Comparison of ENCODE assay signal across 18 cellular contexts in genomic region chr2:164657129-164657528, GRCh38. TPM values are rescaled to one million over a fixed set of nuclear protein-coding genes. Genes with fewer than 3 reads are reported as not detected.
A peak's percentile ranks its signal among the peaks of the same experiment; 100 is the strongest.
DNase-seq lines count a peak whose midpoint lies in the region; ATAC-seq, FAIRE-seq and TF ChIP-seq lines count a peak whose summit lies in the region.
"Had no signal": no experiment of that assay in that cellular context is flagged by ENCODE, and none has a peak within 500 bp of the region (broad histone marks: within the 10 kb centered on the region; RNA-seq: fewer than 3 reads in every experiment).

No MANE protein-coding gene starts in this region.

- DNase-seq in AG10803 (ENCODE audit: low read depth) (peak; percentile 87), LHCN-M2 (ENCODE audit: low read depth) (peak; percentile 84), cardiac fibroblast (ENCODE audit: low read depth in 2 of 2) (peak; percentile 41 to 90), kidney tubule cell (ENCODE audit: low spot score) (peak; percentile 97), kidney (no peak), NCI-H1436 (lab: John Stamatoyannopoulos, UW) (no peak)
- DNase-seq: activated naive CD4-positive, alpha-beta T cell treated with anti-CD3 and anti-CD28 coated beads, Interleukin-2, amount 10 ng/mL, durations not matched to agents 7 days and 5 days; NCI-H1105 treated with DMSO at 0.1 percent for 48 hours; NCI-H510A; right cardiac atrium; stimulated activated CD4-positive, alpha-beta T cell treated with anti-CD3 and anti-CD28 coated beads, Interleukin-4, amount 100 ng/mL, for 24 hours; stimulated activated naive B cell treated with anti-CD40 and anti-IgM and Interleukin-4, amounts not matched to agents 10 μg/mL and 1 μg/mL and 100 μg/mL, for 72 hours had no signal

- no peak for FAIRE-seq in kidney (lab: Jason Lieb, UNC)
- FAIRE-seq: G401.6, islet of Langerhans had no signal

- no peak overlapping the region for H3K4me3 ChIP-seq in AG10803 (ENCODE audit: low read length)
- no peak overlapping the region for H3K4me3 ChIP-seq in cardiac fibroblast (replicated peaks in 1 of 2; ENCODE audit: low read depth in 2 of 2, low read length in 2 of 2)
- no peak overlapping the region for H3K4me3 ChIP-seq in kidney (ENCODE audit: low read length in 2 of 2)
- H3K4me3 ChIP-seq: BLaER1 treated with 17β-estradiol and CSF1 and Interleukin-3, amounts not matched to agents 10 nM and 100 nM had no signal

- H3K9ac ChIP-seq in kidney (ENCODE audit: low read length in 2 of 2): no peak overlapping the region
- H3K9ac ChIP-seq: BLaER1 treated with 17β-estradiol and CSF1 and Interleukin-3, amounts not matched to agents 10 nM and 100 nM had no signal

- H3K27ac ChIP-seq in kidney (ENCODE audit: low read depth in 2 of 2, low read length in 2 of 2): no peak overlapping the region
- H3K27ac ChIP-seq: BLaER1 treated with 17β-estradiol and CSF1 and Interleukin-3, amounts not matched to agents 10 nM and 100 nM had no signal

- H3K4me1 ChIP-seq in kidney (ENCODE audit: control insufficient read depth in 1 of 2, insufficient read depth in 1 of 2, low read depth in 1 of 2, low read length in 2 of 2): no peaks in the 10 kb centered on the region
- H3K4me1 ChIP-seq: BLaER1 treated with 17β-estradiol and CSF1 and Interleukin-3, amounts not matched to agents 10 nM and 100 nM had no signal

- no peaks in the 10 kb centered on the region for H3K36me3 ChIP-seq in kidney (ENCODE audit: control insufficient read depth in 1 of 2, insufficient read depth in 2 of 2, low read length in 2 of 2)
- H3K36me3 ChIP-seq: BLaER1 treated with 17β-estradiol and CSF1 and Interleukin-3, amounts not matched to agents 10 nM and 100 nM had no signal

- intact Hi-C loops in kidney (cut with DNase I): no loop called here

- TF ChIP-seq CTCF in AG10803 (conservative IDR thresholded peaks at IDR 0.05; ENCODE audit: low read length) (no peak), cardiac fibroblast (IDR thresholded peaks at IDR 0.05; ENCODE audit: low read depth, low read length) (no peak), kidney (IDR thresholded peaks at IDR 0.05; ENCODE audit: borderline replicate concordance, extremely low read depth, insufficient read depth) (no peak)

- ATAC-seq in GM18867 (IDR thresholded peaks at IDR 0.05; ENCODE audit: unreplicated experiment) (no peak), GM19467 (IDR thresholded peaks at IDR 0.05; ENCODE audit: unreplicated experiment) (no peak)
- ATAC-seq: natural killer cell treated with Interleukin-12 subunit alpha and Interleukin-12 subunit beta and Interleukin-15 and Interleukin-18, amount 100 ng/mL, for 72 hours; right cardiac atrium; stimulated activated naive B cell treated with anti-CD40 and anti-IgM and Interleukin-4, amounts not matched to agents 10 μg/mL and 1 μg/mL and 100 μg/mL, for 72 hours had no signal

- peaks cover 0 to 5% of the 10 kb centered on the region in 2 donors for H3K9me3 ChIP-seq in kidney (ENCODE audit: control insufficient read depth in 1 of 2, low read length in 2 of 2)

RNA-seq across cellular contexts. Expression of gene GRB14, which starts 35.8 kb away (rescaled TPM):
- total RNA-seq in LHCN-M2 (2014; rRNA removed) (0.34 and 0.77 TPM in 2 replicates), kidney (41.7 TPM)
- 0.39 TPM for polyA plus RNA-seq in LHCN-M2 (2012)
- 71.3 TPM for polyA plus RNA-seq in kidney (ENCODE audit: insufficient read depth, low read depth, low replicate concordance)
- total RNA-seq: natural killer cell treated with Interleukin-12 subunit alpha and Interleukin-12 subunit beta and Interleukin-15 and Interleukin-18, amount 100 ng/mL, for 72 hours had no signal

Comparison
In these comparisons a context has a peak if more than half of its experiments do, and no peak if none do; other contexts are left out.
1. DNase-seq: peak in AG10803 (single experiment), LHCN-M2 (single experiment), cardiac fibroblast (2 of 2) and kidney tubule cell (single experiment); none in kidney (single experiment) and NCI-H1436 (single experiment).
2. RNA of gene GRB14, which starts 35.8 kb away (total RNA-seq): 41.7 TPM in kidney (single experiment); 0.34 to 0.77 TPM in LHCN-M2; every median in the first group is over 10 times any median in the second.